ENCODE assay signal across 26 cellular contexts in the genomic region with DNA sequence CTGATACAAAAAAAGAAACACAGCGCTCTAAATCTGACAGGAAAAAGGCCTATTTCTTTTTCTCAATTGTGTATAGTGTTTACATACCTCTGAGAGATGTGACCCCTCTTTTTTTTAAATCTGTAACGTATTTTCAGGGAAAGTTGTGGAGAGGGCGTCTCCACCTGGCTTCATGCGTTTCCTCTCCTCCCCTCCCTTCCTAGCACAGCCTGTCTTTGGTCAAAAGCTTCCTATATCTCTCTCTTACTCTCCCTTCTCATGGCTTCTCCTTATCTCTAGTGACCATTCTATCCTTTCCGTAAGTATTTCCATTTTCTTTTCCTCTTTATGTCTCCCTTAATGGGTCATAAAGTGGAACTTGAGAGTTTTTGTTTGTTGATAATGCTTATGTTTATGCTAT.
"Had no signal": no experiment of that assay in that cellular context is flagged by ENCODE, and none has a peak within 500 bp of the region (broad histone marks: within the 10 kb centered on the region; RNA-seq: fewer than 3 reads in every experiment).

No MANE protein-coding gene starts in this region.

- H3K27me3 ChIP-seq: esophagus muscularis mucosa, foreskin keratinocyte, heart left ventricle, neutrophil, ovary, right lobe of liver, testis, transverse colon had no signal

- H3K4me3 Mint-ChIP-seq: activated CD4-positive, alpha-beta T cell treated with anti-CD3 and anti-CD28 coated beads, Interleukin-2, amount 10 ng/mL, durations not matched to agents 7 days and 5 days; activated CD8-positive, alpha-beta T cell treated with anti-CD3 and anti-CD28 coated beads for 36 hours; activated naive CD8-positive, alpha-beta T cell; activated T-cell treated with anti-CD3 and anti-CD28 coated beads, Interleukin-2, amount 50 U/mL, for 72 hours; central memory CD8-positive, alpha-beta T cell; dendritic cell treated with granulocyte-macrophage colony-stimulating factor and Interleukin-4, amounts not matched to agents 40 ng/mL and 50 ng/mL, for 4 days; endodermal cell; naive thymus-derived CD8-positive, alpha-beta T cell had no signal

- H3K9me3 ChIP-seq: esophagus muscularis mucosa, heart left ventricle, lower lobe of right lung, neutrophil, ovary, right lobe of liver, testis, transverse colon had no signal

- H3K9me3 Mint-ChIP-seq: activated CD4-positive, alpha-beta T cell treated with anti-CD3 and anti-CD28 coated beads, Interleukin-2, amount 10 ng/mL, durations not matched to agents 7 days and 5 days; activated CD8-positive, alpha-beta T cell treated with anti-CD3 and anti-CD28 coated beads for 36 hours; central memory CD8-positive, alpha-beta T cell; dendritic cell treated with granulocyte-macrophage colony-stimulating factor and Interleukin-4, amounts not matched to agents 40 ng/mL and 50 ng/mL, for 4 days; endodermal cell had no signal

- H3K36me3 ChIP-seq: esophagus muscularis mucosa, heart left ventricle, lower lobe of right lung, neutrophil, ovary, right lobe of liver, transverse colon had no signal

- H3K27ac Mint-ChIP-seq: activated CD4-positive, alpha-beta T cell treated with anti-CD3 and anti-CD28 coated beads, Interleukin-2, amount 10 ng/mL, durations not matched to agents 7 days and 5 days; activated CD8-positive, alpha-beta T cell treated with anti-CD3 and anti-CD28 coated beads for 36 hours; activated naive CD8-positive, alpha-beta T cell; activated T-cell treated with anti-CD3 and anti-CD28 coated beads, Interleukin-2, amount 50 U/mL, for 72 hours; dendritic cell treated with granulocyte-macrophage colony-stimulating factor and Interleukin-4, amounts not matched to agents 40 ng/mL and 50 ng/mL, for 4 days; endodermal cell; naive thymus-derived CD8-positive, alpha-beta T cell; progenitor cell of endocrine pancreas had no signal

- H3K27me3 Mint-ChIP-seq: activated CD4-positive, alpha-beta T cell treated with anti-CD3 and anti-CD28 coated beads, Interleukin-2, amount 10 ng/mL, durations not matched to agents 7 days and 5 days; activated CD8-positive, alpha-beta T cell treated with anti-CD3 and anti-CD28 coated beads for 36 hours; activated naive CD8-positive, alpha-beta T cell; central memory CD8-positive, alpha-beta T cell; dendritic cell treated with granulocyte-macrophage colony-stimulating factor and Interleukin-4, amounts not matched to agents 40 ng/mL and 50 ng/mL, for 4 days; naive thymus-derived CD8-positive, alpha-beta T cell; progenitor cell of endocrine pancreas had no signal

- H3K4me3 ChIP-seq: esophagus muscularis mucosa, heart left ventricle, lower lobe of right lung, ovary, right lobe of liver, testis, transverse colon had no signal

- H3K36me3 Mint-ChIP-seq: activated naive CD8-positive, alpha-beta T cell; naive thymus-derived CD8-positive, alpha-beta T cell had no signal

- DNase-seq: activated CD4-positive, alpha-beta T cell treated with anti-CD3 and anti-CD28 coated beads for 1 hour; activated CD4-positive, alpha-beta T cell treated with anti-CD3 and anti-CD28 coated beads, Interleukin-2, amount 10 ng/mL, durations not matched to agents 7 days and 5 days; activated CD8-positive, alpha-beta T cell treated with anti-CD3 and anti-CD28 coated beads for 36 hours; activated naive CD4-positive, alpha-beta T cell; activated T-cell treated with anti-CD3 and anti-CD28 coated beads, Interleukin-2, amount 50 U/mL, for 72 hours; anterior cingulate cortex; endodermal cell; foreskin keratinocyte; heart left ventricle; hypothalamus; lower lobe of right lung; mesenchymal stem cell; naive thymus-derived CD8-positive, alpha-beta T cell; ovary; right lobe of liver; stimulated activated CD4-positive, alpha-beta T cell treated with anti-CD3 and anti-CD28 coated beads, Interleukin-12 subunit alpha, Interleukin-12 subunit beta, amount 100 ng/mL, for 4 hours; stimulated activated CD4-positive, alpha-beta T cell treated with anti-CD3 and anti-CD28 coated beads, Interleukin-4, amount 100 ng/mL, for 1 hour; stimulated activated naive CD8-positive, alpha-beta T cell treated with anti-CD3 and anti-CD28 coated beads, Interleukin-15, Interleukin-2, amounts not matched to agents 100 U/mL and 50 U/mL, for 24 hours; testis; transverse colon had no signal

- H3K4me1 ChIP-seq: esophagus muscularis mucosa, foreskin keratinocyte, heart left ventricle, lower lobe of right lung, right lobe of liver, testis, transverse colon had no signal

- H3K4me1 Mint-ChIP-seq: activated CD4-positive, alpha-beta T cell treated with anti-CD3 and anti-CD28 coated beads, Interleukin-2, amount 10 ng/mL, durations not matched to agents 7 days and 5 days; central memory CD8-positive, alpha-beta T cell; naive thymus-derived CD8-positive, alpha-beta T cell had no signal
